In the genomic region with DNA sequence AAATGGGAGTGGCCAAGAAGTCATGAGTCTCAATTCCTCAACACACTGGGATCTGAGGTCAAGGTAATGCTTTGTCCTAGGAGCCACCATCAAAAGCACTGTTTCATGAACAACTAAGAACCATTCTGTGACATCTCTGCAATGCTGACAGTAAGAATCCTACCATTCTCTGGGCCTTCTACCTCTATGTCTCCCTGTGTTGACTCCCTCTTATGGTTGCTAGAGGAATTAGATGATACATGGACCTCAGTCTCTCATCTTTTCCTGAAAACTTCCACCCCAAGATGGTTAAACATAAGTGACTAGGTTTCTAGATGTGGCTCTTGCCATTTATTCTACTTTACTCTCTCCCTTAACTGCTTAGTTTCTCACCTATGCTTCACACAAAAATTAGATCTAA, we compare ENCODE assay signal across 10 cellular contexts. TPM values are rescaled to one million over a fixed set of nuclear protein-coding genes. Genes with fewer than 3 reads are reported as not detected.
DNase-seq lines count a peak whose midpoint lies in the region; ATAC-seq and TF ChIP-seq lines count a peak whose summit lies in the region.
"Had no signal": no experiment of that assay in that cellular context is flagged by ENCODE, and none has a peak within 500 bp of the region (broad histone marks: within the 10 kb centered on the region; RNA-seq: fewer than 3 reads in every experiment).

No MANE protein-coding gene starts in this region.

- H3K4me1 ChIP-seq in OCI-LY7 (ENCODE audit: insufficient read depth, low read length, poor library complexity, severe bottlenecking), result no peaks in the 10 kb centered on the region
- no peaks in the 10 kb centered on the region for H3K4me1 ChIP-seq in endodermal cell (ENCODE audit: control insufficient read depth, insufficient read depth, low read length)
- peaks cover 5% of the 10 kb centered on the region; the same call in 1 of the 2 replicates for H3K4me1 ChIP-seq in HAP-1
- no peaks in the 10 kb centered on the region for H3K4me1 ChIP-seq in psoas muscle
- H3K4me1 ChIP-seq: right atrium auricular region had no signal

- no peaks in the 10 kb centered on the region for H3K9me3 Mint-ChIP-seq in endodermal cell

- no peaks in the 10 kb centered on the region for H3K27me3 Mint-ChIP-seq in endodermal cell (ENCODE audit: insufficient read depth)

- peaks cover 86% of the 10 kb centered on the region for H3K79me2 ChIP-seq in OCI-LY7 (ENCODE audit: insufficient read depth, low read depth, low read length)

- in situ Hi-C loops in HAP-1 (cut with MboI; ENCODE audit: low sequenced_read_pairs), result loop anchor here (25.0 kb wide), 1 partner anchor 1531 kb away; the partner anchor contains the start of gene RMND1

- BruUV-seq in OCI-LY7 (replicated peaks; lab: Mats Ljungman, UMichigan), result no TSS peak

- peaks cover 49% of the 10 kb centered on the region for H3K36me3 Mint-ChIP-seq in endodermal cell (ENCODE audit: low read depth)

- CTCF ChIA-PET in OCI-LY7 (lab: Charles Lee; ENCODE audit: unreplicated experiment), result no interaction called here

- H3K4me3 ChIP-seq in GM06990 (replicated peaks; ENCODE audit: low read depth, low read length) (no peak overlapping the region), OCI-LY7 (ENCODE audit: low read depth, low read length, poor library complexity, severe bottlenecking) (no peak overlapping the region), endodermal cell (ENCODE audit: low read length) (no peak overlapping the region), HAP-1 (no peak overlapping the region), psoas muscle (no peak overlapping the region)
- H3K4me3 ChIP-seq: right atrium auricular region had no signal

- H4K20me1 ChIP-seq in OCI-LY7 (ENCODE audit: insufficient read depth, low read length), result peaks cover 9% of the 10 kb centered on the region; the same call in 1 of the 2 replicates

- H3K9me3 ChIP-seq in OCI-LY7 (ENCODE audit: low read length), result no peaks in the 10 kb centered on the region
- no peaks in the 10 kb centered on the region for H3K9me3 ChIP-seq in endodermal cell (ENCODE audit: control insufficient read depth, low read length)
- H3K9me3 ChIP-seq in HAP-1, result no peaks in the 10 kb centered on the region
- H3K9me3 ChIP-seq in psoas muscle, result no peaks in the 10 kb centered on the region
- H3K9me3 ChIP-seq: right atrium auricular region had no signal

- no peak overlapping the region for H3K4me2 ChIP-seq in OCI-LY7 (ENCODE audit: low read length)

- no peaks in the 10 kb centered on the region for H3K27me3 ChIP-seq in GM06990 (replicated peaks; ENCODE audit: control insufficient read depth, insufficient read depth, low read length)
- H3K27me3 ChIP-seq in endodermal cell (ENCODE audit: control insufficient read depth, insufficient read depth, low read length, poor library complexity, severe bottlenecking), result no peaks in the 10 kb centered on the region
- H3K27me3 ChIP-seq in HAP-1 (ENCODE audit: low read depth), result no peaks in the 10 kb centered on the region
- H3K27me3 ChIP-seq in psoas muscle (ENCODE audit: insufficient read depth in 3 of 3, low read length in 2 of 3), result no peaks in the 10 kb centered on the region
- H3K27me3 ChIP-seq: right atrium auricular region had no signal

- peaks cover 4% of the 10 kb centered on the region for H3K36me3 ChIP-seq in GM06990 (ENCODE audit: control insufficient read depth, insufficient read depth, low read length)
- H3K36me3 ChIP-seq in OCI-LY7 (ENCODE audit: insufficient read depth, low read length), result peaks cover 86% of the 10 kb centered on the region
- peaks cover 78% of the 10 kb centered on the region for H3K36me3 ChIP-seq in endodermal cell (ENCODE audit: control insufficient read depth, insufficient read depth, low read length)
- H3K36me3 ChIP-seq in HAP-1 (replicated peaks), result peaks cover 57% of the 10 kb centered on the region
- peaks cover 7 to 87% of the 10 kb centered on the region in 2 donors for H3K36me3 ChIP-seq in psoas muscle (ENCODE audit: insufficient read depth in 1 of 2, low read depth in 1 of 2)

- no peak overlapping the region for H3K9ac ChIP-seq in endodermal cell (ENCODE audit: extremely low read depth, low read length, poor library complexity, severe bottlenecking)

- no peaks in the 10 kb centered on the region for H3K9me2 ChIP-seq in OCI-LY7 (ENCODE audit: insufficient read depth, low read length)

- TF ChIP-seq CTCF in GM06990 (IDR thresholded peaks at IDR 0.05; ENCODE audit: insufficient read depth, low read length, poor library complexity, severe bottlenecking) (peak; percentile 11), OCI-LY7 (conservative IDR thresholded peaks at IDR 0.05; ENCODE audit: low read length) (peak; percentile 44; the same call in 1 of the 2 replicates), endodermal cell (conservative IDR thresholded peaks at IDR 0.05) (peak; percentile 60), psoas muscle (IDR thresholded peaks at IDR 0.05) (no peak)

- POLR2A ChIA-PET in OCI-LY7 (lab: Charles Lee), result no interaction called here

- H2AFZ ChIP-seq in OCI-LY7 (ENCODE audit: low read length), result no peak overlapping the region

- no peak overlapping the region for H3K4me3 Mint-ChIP-seq in endodermal cell

- ATAC-seq in HG02852 (IDR thresholded peaks at IDR 0.05; ENCODE audit: unreplicated experiment), result no peak
- no peak for ATAC-seq in psoas muscle

- H3K27ac ChIP-seq in OCI-LY7 (ENCODE audit: low read depth, low read length, poor library complexity, severe bottlenecking) (no peak overlapping the region), endodermal cell (ENCODE audit: low read depth, low read length) (no peak overlapping the region), psoas muscle (no peak overlapping the region)
- H3K27ac ChIP-seq: right atrium auricular region had no signal

- DNase-seq in AML-193 (lab: John Stamatoyannopoulos, UW), result peak; percentile 41 to 60
- no peak for DNase-seq in GM06990 (ENCODE audit: extremely low read depth, insufficient read length)
- no peak for DNase-seq in OCI-LY7 (ENCODE audit: low spot score)
- DNase-seq in endodermal cell, result no peak
- no peak for DNase-seq in HAP-1 (ENCODE audit: low spot score in 2 of 2)
- DNase-seq in stimulated activated CD4-positive, alpha-beta T cell treated with anti-CD3 and anti-CD28 coated beads, Interleukin-1b, Interleukin-23, amount 100 ng/mL, for 48 hours, result no peak
- no peak for DNase-seq in psoas muscle
- DNase-seq: GF-D8 had no signal

- intact Hi-C loops in OCI-LY7 (cut with micrococcal nuclease; ENCODE audit: unreplicated experiment), result no loop called here
- intact Hi-C loops in psoas muscle (cut with DNase I), result no loop called here

- no peak overlapping the region for H3K27ac Mint-ChIP-seq in endodermal cell

- peaks cover 7% of the 10 kb centered on the region for H3K4me1 Mint-ChIP-seq in endodermal cell

RNA-seq across cellular contexts. Expression of gene MTRF1L, which starts 9.1 kb away (rescaled TPM):
- total RNA-seq in OCI-LY7 (2014; rRNA removed; shearing (Covaris generic)), result 10.4 and 11.0 TPM in 2 replicates
- total RNA-seq in OCI-LY7 (2022) (14.0 and 19.2 TPM in 2 replicates), endodermal cell (10 to 100 TPM; 17.3 to 18.7 TPM), psoas muscle (10 to 100 TPM; 20.3 to 45.1 (median 24.8) TPM)
- 18.1 TPM for polyA plus RNA-seq in endodermal cell (2013, experiment 1 of 2)
- 16.2 TPM for polyA plus RNA-seq in endodermal cell (2013, experiment 2 of 2)
- 10 to 100 TPM; 24.2 to 55.9 (median 42.5) TPM for polyA plus RNA-seq in psoas muscle

RNA-seq across cellular contexts. Expression of gene FBXO5, which starts 10.6 kb away (rescaled TPM):
- 47.8 and 53.2 TPM in 2 replicates for total RNA-seq in OCI-LY7 (2014; rRNA removed; shearing (Covaris generic))
- total RNA-seq in OCI-LY7 (2022) (68.0 and 73.8 TPM in 2 replicates), endodermal cell (10 to 100 TPM; 39.8 to 71.6 TPM), psoas muscle (1 to 10 TPM; 1.1 to 1.9 (median 1.5) TPM)
- 51.6 TPM for polyA plus RNA-seq in endodermal cell (2013, experiment 1 of 2)
- polyA plus RNA-seq in endodermal cell (2013, experiment 2 of 2), result 54.8 TPM
- polyA plus RNA-seq in psoas muscle, result 1 to 10 TPM in 1 of 3 donors, under 1 TPM in 2; 0.76 to 1.3 (median 0.86) TPM

Comparison
In these comparisons a context has a peak if more than half of its experiments do, and no peak if none do; other contexts are left out.
1. DNase-seq: peak in AML-193 (2 of 2); none in GM06990 (single experiment), OCI-LY7 (single experiment), endodermal cell (single experiment), HAP-1 (0 of 2), stimulated activated CD4-positive, alpha-beta T cell treated with anti-CD3 and anti-CD28 coated beads, Interleukin-1b, Interleukin-23, amount 100 ng/mL, for 48 hours (single experiment) and psoas muscle (0 of 2).
2. RNA of gene FBXO5, which starts 10.6 kb away (total RNA-seq): 39.8 to 71.6 TPM in endodermal cell and 47.8 to 73.8 TPM in OCI-LY7; 1.1 to 1.9 TPM in psoas muscle; every median in the first group is over 10 times any median in the second.